9 cellular contexts compared by ENCODE assay signal in the genomic region with DNA sequence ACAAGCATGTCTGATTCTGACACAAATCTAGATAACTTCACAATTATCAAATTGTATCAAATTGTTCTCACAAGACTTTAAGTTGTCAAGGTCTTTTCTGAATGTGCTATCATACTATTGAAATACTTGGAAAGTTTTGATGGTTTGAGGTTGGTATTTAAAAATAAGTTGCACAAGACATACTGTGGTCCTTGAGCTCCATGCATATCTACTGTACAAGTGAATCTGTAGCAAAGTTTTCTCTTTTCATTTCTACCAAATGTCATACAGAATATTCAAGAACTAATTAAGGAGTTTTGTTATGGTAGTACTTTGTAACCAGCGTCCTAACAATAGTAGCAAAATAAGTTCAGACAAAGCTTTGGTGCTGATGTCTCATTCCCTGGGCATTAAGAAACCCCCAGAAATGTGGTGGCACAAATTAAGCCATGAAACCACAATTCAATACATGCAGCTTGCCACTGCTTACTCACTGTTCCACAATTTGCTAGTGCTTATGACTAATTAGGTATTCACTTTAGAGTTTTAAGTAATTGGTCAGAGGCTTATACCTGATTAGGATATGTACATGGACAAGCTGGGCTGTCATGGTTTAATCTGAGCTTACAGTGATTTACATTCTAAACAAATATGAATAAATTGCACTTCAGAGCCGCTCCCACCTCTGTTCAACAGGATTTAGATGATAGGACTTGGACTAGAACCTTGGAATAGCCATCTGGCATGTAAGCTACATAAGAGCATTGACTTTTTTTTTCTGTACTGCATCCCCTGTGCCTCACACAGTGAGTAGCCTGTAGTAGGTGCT. TPM values are rescaled to one million over a fixed set of nuclear protein-coding genes. Genes with fewer than 3 reads are reported as not detected.
DNase-seq lines count a peak whose midpoint lies in the region; ATAC-seq, FAIRE-seq and TF ChIP-seq lines count a peak whose summit lies in the region.
"Had no signal": no experiment of that assay in that cellular context is flagged by ENCODE, and none has a peak within 500 bp of the region (broad histone marks: within the 10 kb centered on the region; RNA-seq: fewer than 3 reads in every experiment).

No MANE protein-coding gene starts in this region.

- no peak overlapping the region for H3K4me3 Mint-ChIP-seq in Calu3 (ENCODE audit: low read depth, unreplicated experiment)
- H3K4me3 Mint-ChIP-seq in WTC11 = no peak overlapping the region

- no peak overlapping the region for H3K9ac ChIP-seq in kidney (ENCODE audit: low read length in 2 of 2)

- no peaks in the 10 kb centered on the region for H3K36me3 ChIP-seq in kidney (ENCODE audit: control insufficient read depth in 1 of 2, insufficient read depth in 2 of 2, low read length in 2 of 2)

- H3K27ac Mint-ChIP-seq in Calu3 (ENCODE audit: unreplicated experiment) (peak overlapping the region; percentile 32), WTC11 (peak overlapping the region; percentile 14; the same call in 1 of the 2 replicates)

- no TSS peak for BruUV-seq in Calu3 (replicated peaks; lab: Mats Ljungman, UMichigan)

- intact Hi-C loops in Calu3 (cut with micrococcal nuclease; ENCODE audit: unreplicated experiment) = no loop called here
- intact Hi-C loops in kidney (cut with DNase I) = no loop called here

- H3K4me1 ChIP-seq in kidney (ENCODE audit: control insufficient read depth in 1 of 2, insufficient read depth in 1 of 2, low read depth in 1 of 2, low read length in 2 of 2) = no peaks in the 10 kb centered on the region

- no peaks in the 10 kb centered on the region for H3K27me3 Mint-ChIP-seq in Calu3 (ENCODE audit: unreplicated experiment)
- no peaks in the 10 kb centered on the region for H3K27me3 Mint-ChIP-seq in WTC11 (ENCODE audit: low read depth)

- H3K36me3 Mint-ChIP-seq in Calu3 (ENCODE audit: insufficient read depth, unreplicated experiment) (no peaks in the 10 kb centered on the region), WTC11 (no peaks in the 10 kb centered on the region)

- H3K9me3 ChIP-seq in kidney (ENCODE audit: control insufficient read depth in 1 of 2, low read length in 2 of 2) = no peaks in the 10 kb centered on the region

- no peaks in the 10 kb centered on the region for H3K9me3 Mint-ChIP-seq in Calu3 (ENCODE audit: low read depth, unreplicated experiment)
- no peaks in the 10 kb centered on the region for H3K9me3 Mint-ChIP-seq in WTC11

- FAIRE-seq in kidney (lab: Jason Lieb, UNC) = no peak

- POLR2A ChIA-PET in WTC11 (lab: Charles Lee) = no interaction called here

- H3K4me3 ChIP-seq in kidney (ENCODE audit: low read length in 2 of 2) = no peak overlapping the region

- TF ChIP-seq CTCF in Calu3 (IDR thresholded peaks at IDR 0.05; ENCODE audit: unreplicated experiment) (no peak), WTC11 (IDR thresholded peaks at IDR 0.05) (no peak), kidney (IDR thresholded peaks at IDR 0.05; ENCODE audit: borderline replicate concordance, extremely low read depth, insufficient read depth) (no peak)

- H3K27ac ChIP-seq in kidney (ENCODE audit: low read depth in 2 of 2, low read length in 2 of 2) = no peak overlapping the region

- DNase-seq in Calu3 (peak; percentile 8), HS-5 (ENCODE audit: low read depth) (peak; percentile 98), WTC11 (ENCODE audit: low spot score) (no peak), kidney tubule cell (ENCODE audit: low spot score) (peak; percentile 96), kidney (no peak), GF-D8 (lab: John Stamatoyannopoulos, UW) (no peak), CD1c-positive myeloid dendritic cell (ENCODE audit: extremely low spot score) (no peak)
- DNase-seq: NCI-H526 had no signal

- ATAC-seq in WTC11 = peak; percentile 51; the same call in 1 of the 2 replicates
- no peak for ATAC-seq in HG03039 (IDR thresholded peaks at IDR 0.05; ENCODE audit: unreplicated experiment)

- peaks cover 21% of the 10 kb centered on the region for H3K4me1 Mint-ChIP-seq in Calu3 (ENCODE audit: low read depth, unreplicated experiment)
- H3K4me1 Mint-ChIP-seq in WTC11 = peaks cover 52% of the 10 kb centered on the region

- CTCF ChIA-PET in Calu3 (lab: Charles Lee) = interaction anchor here (0.6 to 1.6 kb wide), 4 partner anchors 8 to 319 kb away, joined by 3 to 4 read pairs (median 3); no protein-coding TSS in a partner anchor
- CTCF ChIA-PET in WTC11 (lab: Charles Lee) = interaction anchor here (1.3 kb wide), 1 partner anchor 438 kb away, joined by 6 read pairs; no protein-coding TSS in a partner anchor

TF ChIP-seq in WTC11, 78 proteins besides CTCF, POLR2A, EP300 and RAD21 (continues in another document):
- TF ChIP-seq, protein P1, sequence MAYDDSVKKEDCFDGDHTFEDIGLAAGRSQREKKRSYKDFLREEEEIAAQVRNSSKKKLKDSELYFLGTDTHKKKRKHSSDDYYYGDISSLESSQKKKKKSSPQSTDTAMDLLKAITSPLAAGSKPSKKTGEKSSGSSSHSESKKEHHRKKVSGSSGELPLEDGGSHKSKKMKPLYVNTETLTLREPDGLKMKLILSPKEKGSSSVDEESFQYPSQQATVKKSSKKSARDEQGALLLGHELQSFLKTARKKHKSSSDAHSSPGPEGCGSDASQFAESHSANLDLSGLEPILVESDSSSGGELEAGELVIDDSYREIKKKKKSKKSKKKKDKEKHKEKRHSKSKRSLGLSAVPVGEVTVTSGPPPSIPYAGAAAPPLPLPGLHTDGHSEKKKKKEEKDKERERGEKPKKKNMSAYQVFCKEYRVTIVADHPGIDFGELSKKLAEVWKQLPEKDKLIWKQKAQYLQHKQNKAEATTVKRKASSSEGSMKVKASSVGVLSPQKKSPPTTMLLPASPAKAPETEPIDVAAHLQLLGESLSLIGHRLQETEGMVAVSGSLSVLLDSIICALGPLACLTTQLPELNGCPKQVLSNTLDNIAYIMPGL (CRISPR knock-in tag; IDR thresholded peaks at IDR 0.05) = no peak
- TF ChIP-seq PRRX2 (CRISPR knock-in tag; IDR thresholded peaks at IDR 0.05) = no peak
- TF ChIP-seq, protein P2, sequence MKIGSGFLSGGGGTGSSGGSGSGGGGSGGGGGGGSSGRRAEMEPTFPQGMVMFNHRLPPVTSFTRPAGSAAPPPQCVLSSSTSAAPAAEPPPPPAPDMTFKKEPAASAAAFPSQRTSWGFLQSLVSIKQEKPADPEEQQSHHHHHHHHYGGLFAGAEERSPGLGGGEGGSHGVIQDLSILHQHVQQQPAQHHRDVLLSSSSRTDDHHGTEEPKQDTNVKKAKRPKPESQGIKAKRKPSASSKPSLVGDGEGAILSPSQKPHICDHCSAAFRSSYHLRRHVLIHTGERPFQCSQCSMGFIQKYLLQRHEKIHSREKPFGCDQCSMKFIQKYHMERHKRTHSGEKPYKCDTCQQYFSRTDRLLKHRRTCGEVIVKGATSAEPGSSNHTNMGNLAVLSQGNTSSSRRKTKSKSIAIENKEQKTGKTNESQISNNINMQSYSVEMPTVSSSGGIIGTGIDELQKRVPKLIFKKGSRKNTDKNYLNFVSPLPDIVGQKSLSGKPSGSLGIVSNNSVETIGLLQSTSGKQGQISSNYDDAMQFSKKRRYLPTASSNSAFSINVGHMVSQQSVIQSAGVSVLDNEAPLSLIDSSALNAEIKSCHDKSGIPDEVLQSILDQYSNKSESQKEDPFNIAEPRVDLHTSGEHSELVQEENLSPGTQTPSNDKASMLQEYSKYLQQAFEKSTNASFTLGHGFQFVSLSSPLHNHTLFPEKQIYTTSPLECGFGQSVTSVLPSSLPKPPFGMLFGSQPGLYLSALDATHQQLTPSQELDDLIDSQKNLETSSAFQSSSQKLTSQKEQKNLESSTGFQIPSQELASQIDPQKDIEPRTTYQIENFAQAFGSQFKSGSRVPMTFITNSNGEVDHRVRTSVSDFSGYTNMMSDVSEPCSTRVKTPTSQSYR (CRISPR knock-in tag; IDR thresholded peaks at IDR 0.05) = no peak
- TF ChIP-seq MXD4 (CRISPR knock-in tag; IDR thresholded peaks at IDR 0.05; ENCODE audit: borderline replicate concordance) = no peak
- no peak for TF ChIP-seq AFF4 (CRISPR knock-in tag; IDR thresholded peaks at IDR 0.05; ENCODE audit: borderline replicate concordance)

RNA-seq across cellular contexts. Expression of gene TBC1D23, which starts 8.8 kb away (rescaled TPM):
- total RNA-seq in Calu3 (2022) (26.1 and 27.6 TPM in 2 replicates), WTC11 (2021) (45.0 to 73.6 TPM (median 46.3 TPM) in 3 replicates), kidney (46.9 TPM)
- 18.0 TPM for polyA plus RNA-seq in kidney (ENCODE audit: insufficient read depth, low read depth, low replicate concordance)

Comparison
In these comparisons a context has a peak if more than half of its experiments do, and no peak if none do; other contexts are left out.
1. DNase-seq: peak in Calu3 (single experiment), HS-5 (single experiment) and kidney tubule cell (single experiment); none in WTC11 (single experiment), kidney (single experiment), GF-D8 (single experiment) and CD1c-positive myeloid dendritic cell (single experiment).